ENCODE assay signal across 1 cellular context in the genomic region with DNA sequence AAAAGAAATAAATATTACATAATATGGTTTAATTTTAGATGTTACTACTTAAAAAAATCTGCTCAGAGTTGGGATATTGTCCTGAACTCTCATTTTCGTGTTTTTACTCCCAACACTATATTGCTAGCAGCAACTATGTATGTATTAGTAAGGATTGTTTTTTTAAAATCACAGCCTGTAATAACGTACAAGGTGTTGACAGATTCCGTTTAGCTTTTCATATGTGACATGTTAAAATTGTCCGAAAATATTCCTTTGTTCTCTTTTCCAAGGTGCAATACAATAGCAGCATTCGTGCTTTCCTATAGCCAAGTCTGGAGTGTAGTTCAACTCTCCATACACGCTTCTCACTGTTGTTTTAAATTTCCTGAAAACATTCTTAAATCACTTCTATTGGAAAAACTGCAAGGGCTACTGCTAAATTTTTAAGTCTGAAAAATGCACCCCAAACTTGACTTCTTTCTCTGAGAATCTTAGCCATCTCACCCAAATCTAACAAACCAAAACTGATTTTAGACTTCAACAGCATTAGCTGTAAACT.
TF ChIP-seq lines count a peak whose summit lies in the region.

No MANE protein-coding gene starts in this region.

TF ChIP-seq in HepG2, 621 proteins besides CTCF, POLR2A, EP300 and RAD21 (continued from another document):
- TF ChIP-seq, protein P1, sequence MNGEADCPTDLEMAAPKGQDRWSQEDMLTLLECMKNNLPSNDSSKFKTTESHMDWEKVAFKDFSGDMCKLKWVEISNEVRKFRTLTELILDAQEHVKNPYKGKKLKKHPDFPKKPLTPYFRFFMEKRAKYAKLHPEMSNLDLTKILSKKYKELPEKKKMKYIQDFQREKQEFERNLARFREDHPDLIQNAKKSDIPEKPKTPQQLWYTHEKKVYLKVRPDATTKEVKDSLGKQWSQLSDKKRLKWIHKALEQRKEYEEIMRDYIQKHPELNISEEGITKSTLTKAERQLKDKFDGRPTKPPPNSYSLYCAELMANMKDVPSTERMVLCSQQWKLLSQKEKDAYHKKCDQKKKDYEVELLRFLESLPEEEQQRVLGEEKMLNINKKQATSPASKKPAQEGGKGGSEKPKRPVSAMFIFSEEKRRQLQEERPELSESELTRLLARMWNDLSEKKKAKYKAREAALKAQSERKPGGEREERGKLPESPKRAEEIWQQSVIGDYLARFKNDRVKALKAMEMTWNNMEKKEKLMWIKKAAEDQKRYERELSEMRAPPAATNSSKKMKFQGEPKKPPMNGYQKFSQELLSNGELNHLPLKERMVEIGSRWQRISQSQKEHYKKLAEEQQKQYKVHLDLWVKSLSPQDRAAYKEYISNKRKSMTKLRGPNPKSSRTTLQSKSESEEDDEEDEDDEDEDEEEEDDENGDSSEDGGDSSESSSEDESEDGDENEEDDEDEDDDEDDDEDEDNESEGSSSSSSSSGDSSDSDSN (CRISPR knock-in tag; IDR thresholded peaks at IDR 0.05): no peak
